ENCODE assay signal across 26 cellular contexts in the genomic region with DNA sequence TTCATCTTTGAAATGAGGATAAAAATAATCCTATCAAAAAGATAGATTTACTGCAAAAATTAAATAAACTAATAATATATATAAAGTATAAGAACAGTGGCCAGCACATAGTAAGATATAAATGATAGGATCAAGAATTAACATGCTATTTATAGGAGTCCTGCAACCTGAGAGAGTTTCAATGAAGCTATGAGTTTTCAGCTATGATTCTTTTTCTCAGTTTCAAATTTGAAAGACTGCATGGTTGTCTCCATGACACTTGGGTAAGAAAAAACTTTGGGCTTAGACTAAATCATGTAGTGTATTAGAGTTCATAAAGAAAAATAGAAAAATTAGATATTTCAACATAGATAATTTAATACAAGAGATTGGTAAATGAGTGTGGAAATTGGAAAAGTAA.
"Had no signal": no experiment of that assay in that cellular context is flagged by ENCODE, and none has a peak within 500 bp of the region (broad histone marks: within the 10 kb centered on the region; RNA-seq: fewer than 3 reads in every experiment).

No MANE protein-coding gene starts in this region.

- H3K4me1 ChIP-seq: colonic mucosa, esophagus muscularis mucosa, esophagus squamous epithelium, foreskin keratinocyte, gastrocnemius medialis, gastroesophageal sphincter, heart left ventricle, heart right ventricle had no signal

- H2AFZ ChIP-seq: hepatocyte had no signal

- H3K9me3 ChIP-seq: colonic mucosa, esophagus muscularis mucosa, esophagus squamous epithelium, gastrocnemius medialis, gastroesophageal sphincter, heart left ventricle had no signal

- ATAC-seq: effector memory CD8-positive, alpha-beta T cell; esophagus mucosa; foreskin keratinocyte; gastrocnemius medialis; gastroesophageal sphincter; heart left ventricle; heart right ventricle had no signal

- DNase-seq: colonic mucosa; cortex of kidney; dermis blood vessel endothelial cell; dorsolateral prefrontal cortex; effector CD4-positive, alpha-beta T cell; effector CD8-positive, alpha-beta T cell; effector memory CD4-positive, alpha-beta T cell; effector memory CD8-positive, alpha-beta T cell; endodermal cell; erythroblast; esophagus squamous epithelium; foreskin fibroblast; foreskin keratinocyte; foreskin melanocyte; gastrocnemius medialis; glutamatergic neuron; head of caudate nucleus; heart left ventricle; heart right ventricle had no signal

- H3K9me3 Mint-ChIP-seq: dendritic cell treated with granulocyte-macrophage colony-stimulating factor and Interleukin-4, amounts not matched to agents 40 ng/mL and 50 ng/mL, for 4 days had no signal

- H3K27me3 ChIP-seq: colonic mucosa, dorsolateral prefrontal cortex, esophagus muscularis mucosa, esophagus squamous epithelium, foreskin keratinocyte, gastrocnemius medialis, gastroesophageal sphincter, heart left ventricle, heart right ventricle, hepatocyte had no signal

- H3K4me3 ChIP-seq: colonic mucosa, coronary artery, dorsolateral prefrontal cortex, esophagus muscularis mucosa, esophagus squamous epithelium, gastrocnemius medialis, gastroesophageal sphincter, heart left ventricle, heart right ventricle, hepatocyte had no signal

- H3K4me1 Mint-ChIP-seq: endodermal cell had no signal

- H3K27me3 Mint-ChIP-seq: dendritic cell treated with granulocyte-macrophage colony-stimulating factor and Interleukin-4, amounts not matched to agents 40 ng/mL and 50 ng/mL, for 4 days; effector memory CD8-positive, alpha-beta T cell had no signal

- H3K36me3 ChIP-seq: colonic mucosa, esophagus muscularis mucosa, esophagus squamous epithelium, gastrocnemius medialis, gastroesophageal sphincter, heart left ventricle, heart right ventricle had no signal

- H3K27ac ChIP-seq: colonic mucosa, coronary artery, dorsolateral prefrontal cortex, epithelial cell of prostate, esophagus muscularis mucosa, esophagus squamous epithelium, foreskin keratinocyte, gastrocnemius medialis, gastroesophageal sphincter, heart left ventricle, heart right ventricle, hepatocyte had no signal

- H3K4me3 Mint-ChIP-seq: dendritic cell treated with granulocyte-macrophage colony-stimulating factor and Interleukin-4, amounts not matched to agents 40 ng/mL and 50 ng/mL, for 4 days; effector memory CD8-positive, alpha-beta T cell; endodermal cell had no signal

- H3K27ac Mint-ChIP-seq: dendritic cell treated with granulocyte-macrophage colony-stimulating factor and Interleukin-4, amounts not matched to agents 40 ng/mL and 50 ng/mL, for 4 days; effector memory CD8-positive, alpha-beta T cell; endodermal cell had no signal

- H3K4me2 ChIP-seq: hepatocyte had no signal

- H3K79me2 ChIP-seq: hepatocyte had no signal
